12 cellular contexts compared by ENCODE assay signal in the genomic region with DNA sequence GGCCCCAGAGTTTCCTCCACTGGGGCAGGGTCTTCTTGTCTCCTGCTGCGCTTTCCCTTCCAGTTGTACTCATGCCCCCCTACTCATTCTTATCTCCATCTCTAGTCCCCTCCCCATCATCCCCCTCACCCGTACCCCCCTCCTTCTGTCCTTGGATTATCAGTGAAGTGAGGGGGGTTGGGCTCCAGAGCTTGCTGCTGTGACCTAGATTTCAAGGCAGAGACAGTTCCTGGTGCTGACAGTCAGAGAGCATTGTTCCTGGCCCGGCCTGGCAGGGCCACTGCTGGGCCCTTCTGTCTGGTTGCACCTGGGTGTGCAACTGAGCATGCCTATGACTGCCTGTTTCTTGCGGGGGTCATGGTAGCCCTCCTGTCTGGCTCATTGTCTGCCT. TPM values are rescaled to one million over a fixed set of nuclear protein-coding genes. Genes with fewer than 3 reads are reported as not detected.
DNase-seq lines count a peak whose midpoint lies in the region; TF ChIP-seq lines count a peak whose summit lies in the region.
"Had no signal": no experiment of that assay in that cellular context is flagged by ENCODE, and none has a peak within 500 bp of the region (broad histone marks: within the 10 kb centered on the region; RNA-seq: fewer than 3 reads in every experiment).

No MANE protein-coding gene starts in this region.

- intact Hi-C loops in head of caudate nucleus (cut with DNase I): loop anchor here (5.0 kb wide), 2 partner anchors 38 to 112 kb away; a partner anchor contains a TSS

- DNase-seq in WERI-Rb-1: peak; percentile 95
- DNase-seq in head of caudate nucleus: peak in 34 of 42 donors; percentile 24 to 76 (median 54)
- DNase-seq in occipital lobe (lab: John Stamatoyannopoulos, UW): peak; percentile 29
- DNase-seq in NCI-H1048 (lab: John Stamatoyannopoulos, UW): no peak
- DNase-seq in stimulated activated CD8-positive, alpha-beta memory T cell treated with anti-CD3 and anti-CD28 coated beads, Interleukin-4, amount 100 ng/mL, for 48 hours: no peak
- DNase-seq in iPS-NIHi7 (ENCODE audit: extremely low spot score): no peak
- no peak for DNase-seq in KG1 (lab: John Stamatoyannopoulos, UW)
- DNase-seq: DMS 273 treated with DMSO at 0.1 percent for 48 hours, NCI-H146, upper lobe of left lung had no signal

- H3K4me3 ChIP-seq in BLaER1 treated with 17β-estradiol and CSF1 and Interleukin-3, amounts not matched to agents 10 nM and 100 nM: no peak overlapping the region
- H3K4me3 ChIP-seq in WERI-Rb-1 (ENCODE audit: low read depth, low read length): peak overlapping the region; percentile 4; the same call in 1 of the 2 replicates
- H3K4me3 ChIP-seq: SK-N-MC, upper lobe of left lung had no signal

- H3K27me3 ChIP-seq in BLaER1 treated with 17β-estradiol and CSF1 and Interleukin-3, amounts not matched to agents 10 nM and 100 nM: no peaks in the 10 kb centered on the region
- no peaks in the 10 kb centered on the region for H3K27me3 ChIP-seq in WERI-Rb-1 (ENCODE audit: insufficient read depth, low read depth, severe bottlenecking)
- H3K27me3 ChIP-seq: upper lobe of left lung had no signal

- H3K36me3 ChIP-seq in BLaER1 treated with 17β-estradiol and CSF1 and Interleukin-3, amounts not matched to agents 10 nM and 100 nM: peaks cover 49 to 76% (median 72%) of the 10 kb centered on the region in 11 experiments
- peaks cover 81% of the 10 kb centered on the region for H3K36me3 ChIP-seq in WERI-Rb-1

- H3K9ac ChIP-seq in BLaER1 treated with 17β-estradiol and CSF1 and Interleukin-3, amounts not matched to agents 10 nM and 100 nM: peak overlapping the region in 1 of 11 experiments; percentile 24; a peak in 2 of 22 replicates

- TF ChIP-seq CTCF in WERI-Rb-1 (IDR thresholded peaks at IDR 0.05; ENCODE audit: low read depth, low read length): no peak

- H3K4me2 ChIP-seq in BLaER1 treated with 17β-estradiol and CSF1 and Interleukin-3, amounts not matched to agents 10 nM and 100 nM: peak overlapping the region; percentile 6 to 96 (median 30); a peak in 15 of 22 replicates

- H3K27ac ChIP-seq in BLaER1 treated with 17β-estradiol and CSF1 and Interleukin-3, amounts not matched to agents 10 nM and 100 nM: no peak overlapping the region
- peak overlapping the region; percentile 88 for H3K27ac ChIP-seq in WERI-Rb-1
- H3K27ac ChIP-seq: SK-N-MC had no signal

- peaks cover 39 to 62% (median 55%) of the 10 kb centered on the region in 10 experiments for H3K4me1 ChIP-seq in BLaER1 treated with 17β-estradiol and CSF1 and Interleukin-3, amounts not matched to agents 10 nM and 100 nM

- H4K20me1 ChIP-seq in BLaER1 treated with 17β-estradiol and CSF1 and Interleukin-3, amounts not matched to agents 10 nM and 100 nM: peaks cover 23 to 85% (median 62%) of the 10 kb centered on the region in 11 experiments

- H3K9me3 ChIP-seq in BLaER1 treated with 17β-estradiol and CSF1 and Interleukin-3, amounts not matched to agents 10 nM and 100 nM (replicated peaks in 1 of 11): no peaks in the 10 kb centered on the region
- no peaks in the 10 kb centered on the region for H3K9me3 ChIP-seq in WERI-Rb-1 (ENCODE audit: severe bottlenecking)
- H3K9me3 ChIP-seq: upper lobe of left lung had no signal

RNA-seq across cellular contexts. Expression of a gene that starts 4.5 kb away (rescaled TPM):
- 99.0 TPM for total RNA-seq in occipital lobe

RNA-seq across cellular contexts. Expression of a gene that starts 19.3 kb away (rescaled TPM):
- total RNA-seq in occipital lobe: 3.4 TPM

RNA-seq across cellular contexts. Expression of a gene that starts 52.7 kb away (rescaled TPM):
- total RNA-seq in occipital lobe: 64.6 TPM

RNA-seq across cellular contexts. Expression of a gene that starts 58.2 kb away (rescaled TPM):
- 0.31 TPM for total RNA-seq in occipital lobe

Comparison
In these comparisons a context has a peak if more than half of its experiments do, and no peak if none do; other contexts are left out.
1. DNase-seq: peak in WERI-Rb-1 (single experiment), head of caudate nucleus (34 of 42) and occipital lobe (single experiment); none in NCI-H1048 (single experiment), stimulated activated CD8-positive, alpha-beta memory T cell treated with anti-CD3 and anti-CD28 coated beads, Interleukin-4, amount 100 ng/mL, for 48 hours (single experiment), iPS-NIHi7 (single experiment) and KG1 (single experiment).